In genomic region chr22:28800308-28801041, GRCh38 we compare ENCODE assay signal across 8 cellular contexts. TPM values are rescaled to one million over a fixed set of nuclear protein-coding genes. Genes with fewer than 3 reads are reported as not detected.
DNase-seq lines count a peak whose midpoint lies in the region; ATAC-seq and FAIRE-seq lines count a peak whose summit lies in the region.

Gene XBP1 (minus strand): TSS chr22:28800569.

- ATAC-seq in GM21367 (IDR thresholded peaks at IDR 0.05; ENCODE audit: unreplicated experiment), result peak; percentile 73

- DNase-seq in Caki2 (ENCODE audit: low read depth) (peak; percentile 93), HTR-8/SVneo (ENCODE audit: insufficient read length, low spot score) (peak; percentile 92), OCI-M1 (lab: John Stamatoyannopoulos, UW) (peak; percentile 97), activated T-cell treated with anti-CD3 and anti-CD28 coated beads for 24 hours (ENCODE audit: low read depth) (peak; percentile 85), epidermal melanocyte (ENCODE audit: insufficient read length, low spot score) (peak; percentile 99), middle frontal gyrus (ENCODE audit: extremely low spot score, low spot score) (peak; percentile 92)
- DNase-seq in stimulated activated CD8-positive, alpha-beta memory T cell treated with anti-CD3 and anti-CD28 coated beads, Interleukin-2, amount 100 ng/mL, for 1 hour (ENCODE audit: low read depth in 2 of 2), result peak; percentile 80 to 81

- in situ Hi-C loops in Caki2 (cut with HindIII; ENCODE audit: low pct_unique_long_range_greater_than_20kb, low sequenced_read_pairs), result no loop called here

- FAIRE-seq in HTR-8/SVneo (lab: Jason Lieb, UNC), result peak; percentile 72

RNA-seq across cellular contexts. Expression of gene XBP1, which starts in this region (rescaled TPM):
- total RNA-seq in Caki2 (2014; rRNA removed; shearing (Covaris generic); ENCODE audit: low replicate concordance), result 300 and 337 TPM in 2 replicates

Comparison
In these comparisons a context has a peak if more than half of its experiments do, and no peak if none do; other contexts are left out.
1. Peak in every context shown above with its lines: DNase-seq and ATAC-seq.